ENCODE assay signal across 8 cellular contexts in the genomic region with DNA sequence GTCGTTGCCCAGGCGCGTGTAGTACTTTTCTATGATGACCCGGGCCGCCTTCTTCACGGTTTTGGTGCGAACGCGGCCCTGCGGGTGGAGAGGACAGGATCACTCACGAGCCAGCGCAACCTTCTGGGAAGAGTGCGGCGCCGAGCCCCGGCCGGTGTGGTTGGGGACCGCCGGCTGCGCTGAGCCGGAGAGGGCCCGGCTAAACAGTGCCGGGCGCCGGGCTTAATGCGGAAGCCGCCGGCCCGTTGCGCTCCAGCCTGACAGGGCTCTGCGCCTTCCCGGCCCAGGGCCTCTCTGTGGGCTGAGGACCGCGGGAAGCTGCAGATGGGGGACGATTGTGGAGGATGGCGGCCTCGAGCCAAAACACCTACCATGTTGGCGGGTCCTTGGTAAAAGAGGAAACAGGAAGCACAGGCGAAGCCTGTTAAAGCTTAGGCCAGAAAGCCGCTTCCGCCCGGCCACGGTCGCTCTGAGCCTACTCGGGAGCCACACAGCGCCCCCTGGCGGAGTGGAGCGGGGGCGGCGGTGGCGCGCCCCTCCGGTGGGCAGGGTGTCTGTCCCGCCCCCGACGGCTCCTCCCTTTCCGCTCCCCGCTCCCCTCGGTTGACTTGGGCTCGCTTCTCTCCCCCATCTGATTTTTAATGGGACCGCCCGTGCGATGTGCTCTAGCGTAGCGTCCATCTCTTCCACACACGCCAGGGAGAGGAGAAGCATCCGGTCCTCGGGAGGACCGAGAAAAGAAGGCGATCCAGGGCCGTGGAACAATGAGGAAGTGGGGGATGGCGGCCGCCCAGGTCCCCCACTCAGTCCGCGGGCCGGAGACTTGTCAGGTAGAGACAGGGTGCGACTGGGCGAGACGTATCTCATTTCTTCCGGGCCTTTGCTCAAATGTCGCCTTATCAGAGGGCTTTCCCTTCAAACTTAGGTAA. TPM values are rescaled to one million over a fixed set of nuclear protein-coding genes. Genes with fewer than 3 reads are reported as not detected.
A peak's percentile ranks its signal among the peaks of the same experiment; 100 is the strongest.
DNase-seq lines count a peak whose midpoint lies in the region; ATAC-seq and TF ChIP-seq lines count a peak whose summit lies in the region.

RPS17 (minus strand) TSS at position 403 of the 929 bp plus-strand sequence; CDS start at position 374, 29 bp downstream.

- TF ChIP-seq CTCF in Caco-2 (IDR thresholded peaks at IDR 0.05; ENCODE audit: insufficient read depth in 1 of 2, low read depth in 1 of 2, low read length in 1 of 2, severe bottlenecking in 1 of 2, unreplicated experiment in 1 of 2) (peak; percentile 93 to 95), fibroblast of lung (conservative IDR thresholded peaks at IDR 0.05 in 1 of 2, IDR thresholded peaks at IDR 0.05 in 1 of 2; ENCODE audit: low read depth in 1 of 2, low read length in 2 of 2) (peak; percentile 86 to 96), neural cell (IDR thresholded peaks at IDR 0.05; ENCODE audit: poor library complexity, severe bottlenecking) (peak; percentile 99)

- peaks cover 62% of the 10 kb centered on the region for H3K36me3 Mint-ChIP-seq in Caco-2 (ENCODE audit: insufficient read depth, unreplicated experiment)

- H3F3A ChIP-seq in neural cell (ENCODE audit: insufficient read depth, low read length, poor library complexity, severe bottlenecking): no peaks in the 10 kb centered on the region

- H3K27ac Mint-ChIP-seq in Caco-2 (ENCODE audit: unreplicated experiment): peak within 1 kb of the TSS; percentile 88

- CTCF ChIA-PET in Caco-2 (lab: Charles Lee): interaction anchor here (0.9 to 1.7 kb wide), 5 partner anchors 10 to 471 kb away, joined by 3 to 15 read pairs (median 4); partner anchors contain the start of gene C15orf40

- H3K4me3 Mint-ChIP-seq in Caco-2 (ENCODE audit: unreplicated experiment): peak within 1 kb of the TSS; percentile 81

- H3K27me3 Mint-ChIP-seq in Caco-2 (ENCODE audit: insufficient read depth, unreplicated experiment): no peaks in the 10 kb centered on the region

- peaks cover 36% of the 10 kb centered on the region for H3K79me2 ChIP-seq in fibroblast of lung (ENCODE audit: control insufficient read depth, insufficient read depth, low read length)
- peaks cover 15% of the 10 kb centered on the region for H3K79me2 ChIP-seq in neural cell (replicated peaks; ENCODE audit: insufficient read depth, low read length)

- H3K4me1 ChIP-seq in Caco-2 (peaks cover 12% of the 10 kb centered on the region), fibroblast of lung (ENCODE audit: control insufficient read depth, extremely low read depth, insufficient read depth, low read length) (peaks cover 10% of the 10 kb centered on the region), subcutaneous abdominal adipose tissue (ENCODE audit: control insufficient read depth in 5 of 5, insufficient read depth in 5 of 5, low read length in 5 of 5) (peaks cover 1 to 37% (median 27%) of the 10 kb centered on the region in 5 donors)

- peaks cover 10% of the 10 kb centered on the region for H3K4me1 Mint-ChIP-seq in Caco-2 (ENCODE audit: low read depth, unreplicated experiment)

- H3K27ac ChIP-seq in fibroblast of lung (ENCODE audit: insufficient read depth, low read length) (peak within 1 kb of the TSS; percentile 90), neural cell (ENCODE audit: low read length) (peak within 1 kb of the TSS; percentile 87), subcutaneous abdominal adipose tissue (ENCODE audit: low read depth, low read length) (peak within 1 kb of the TSS; percentile 77)

- H3K9me3 ChIP-seq in Caco-2: no peaks in the 10 kb centered on the region
- no peaks in the 10 kb centered on the region for H3K9me3 ChIP-seq in fibroblast of lung (ENCODE audit: control insufficient read depth, insufficient read depth, low read depth, low read length)
- no peaks in the 10 kb centered on the region for H3K9me3 ChIP-seq in neural cell (ENCODE audit: low read length)
- no peaks in the 10 kb centered on the region for H3K9me3 ChIP-seq in subcutaneous abdominal adipose tissue (ENCODE audit: control insufficient read depth in 5 of 5, low read length in 5 of 5)

- DNase-seq in Caco-2 (peak; percentile 93 to 97), activated T-cell treated with anti-CD3 and anti-CD28 coated beads for 24 hours (ENCODE audit: low read depth) (peak; percentile 98), fibroblast of lung (ENCODE audit: low read depth in 2 of 2) (peak; percentile 93 to 96), NCI-H774 (lab: John Stamatoyannopoulos, UW) (no peak)
- DNase-seq in Jurkat, Clone E6-1 (ENCODE audit: low read depth, low spot score): peak; percentile 95

- intact Hi-C loops in Caco-2 (cut with micrococcal nuclease; ENCODE audit: unreplicated experiment): loop anchor here (1.0 to 2.0 kb wide), 2 partner anchors 26 to 460 kb away; no protein-coding TSS in a partner anchor

- H3K9ac ChIP-seq in fibroblast of lung (ENCODE audit: insufficient read depth, low read length) (peak within 1 kb of the TSS; percentile 90), neural cell (ENCODE audit: low read length) (peak within 1 kb of the TSS; percentile 88), subcutaneous abdominal adipose tissue (ENCODE audit: low read length in 5 of 5) (peak within 1 kb of the TSS; percentile 91 to 99 (median 94))

- H3K27me3 ChIP-seq in Caco-2 (replicated peaks; ENCODE audit: control insufficient read depth, insufficient read depth, low read length) (no peaks in the 10 kb centered on the region), fibroblast of lung (ENCODE audit: control insufficient read depth, insufficient read depth, low read length) (no peaks in the 10 kb centered on the region), neural cell (ENCODE audit: insufficient read depth, low read depth, low read length) (no peaks in the 10 kb centered on the region), subcutaneous abdominal adipose tissue (ENCODE audit: control insufficient read depth in 5 of 5, insufficient read depth in 4 of 5, low read length in 5 of 5) (no peaks in the 10 kb centered on the region)

- BruUV-seq in Caco-2 (replicated peaks; lab: Mats Ljungman, UMichigan): no TSS peak

- H3K4me2 ChIP-seq in fibroblast of lung (ENCODE audit: extremely low read depth, insufficient read depth, low read length) (peak within 1 kb of the TSS; percentile 85), neural cell (ENCODE audit: low read length) (peak within 1 kb of the TSS; percentile 81)

- no peaks in the 10 kb centered on the region for H3K9me3 Mint-ChIP-seq in Caco-2 (ENCODE audit: unreplicated experiment)

- H3K36me3 ChIP-seq in Caco-2 (ENCODE audit: control insufficient read depth, insufficient read depth, low read length) (peaks cover 11% of the 10 kb centered on the region), fibroblast of lung (ENCODE audit: control insufficient read depth, insufficient read depth, low read length) (peaks cover 19% of the 10 kb centered on the region), neural cell (ENCODE audit: insufficient read depth, low read length) (no peaks in the 10 kb centered on the region), subcutaneous abdominal adipose tissue (ENCODE audit: control insufficient read depth in 5 of 5, insufficient read depth in 5 of 5, low read length in 5 of 5) (peaks cover 19 to 34% (median 31%) of the 10 kb centered on the region in 5 donors)

- TF ChIP-seq RAD21 in neural cell (conservative IDR thresholded peaks at IDR 0.05): peak; percentile 73

- ATAC-seq in GM21529 (IDR thresholded peaks at IDR 0.05; ENCODE audit: unreplicated experiment): peak; percentile 93

- H4K20me1 ChIP-seq in fibroblast of lung (ENCODE audit: control insufficient read depth, extremely low read depth, insufficient read depth, low read length): no peaks in the 10 kb centered on the region
- H4K20me1 ChIP-seq in neural cell (ENCODE audit: insufficient read depth): no peaks in the 10 kb centered on the region

- TF ChIP-seq EP300 in neural cell (conservative IDR thresholded peaks at IDR 0.05; ENCODE audit: poor library complexity, severe bottlenecking): peak; percentile 70

- H3K9me2 ChIP-seq in neural cell (ENCODE audit: insufficient read depth, low read length): no peaks in the 10 kb centered on the region

- H3K4me3 ChIP-seq in Caco-2 (ENCODE audit: low read depth, low read length) (peak within 1 kb of the TSS; percentile 79), fibroblast of lung (replicated peaks in 1 of 4; ENCODE audit: control extremely low read depth in 1 of 4, insufficient read depth in 1 of 4, low read depth in 3 of 4, low read length in 4 of 4) (peak within 1 kb of the TSS; percentile 65 to 99 (median 82)), neural cell (ENCODE audit: low read length) (peak within 1 kb of the TSS; percentile 96), subcutaneous abdominal adipose tissue (ENCODE audit: low read depth in 1 of 5, low read length in 5 of 5) (peak within 1 kb of the TSS; percentile 94 to 98 (median 95))
- peak within 1 kb of the TSS; percentile 99 for H3K4me3 ChIP-seq in Jurkat, Clone E6-1 (ENCODE audit: low read length)

- peak within 1 kb of the TSS; percentile 43 for H2AFZ ChIP-seq in fibroblast of lung (ENCODE audit: low read length)
- H2AFZ ChIP-seq in neural cell (ENCODE audit: low read depth, low read length): peak within 1 kb of the TSS; percentile 87

- POLR2A ChIA-PET in Caco-2 (lab: Charles Lee): interaction anchor here (0.5 to 2.1 kb wide), 5 partner anchors 9 to 210 kb away, joined by 3 to 13 read pairs (median 5); no protein-coding TSS in a partner anchor

RNA-seq across cellular contexts. Expression of gene RPS17, which starts in this region (rescaled TPM):
- total RNA-seq in Caco-2 (2022) (1,992 and 2,047 TPM in 2 replicates), fibroblast of lung (2,605 and 2,665 TPM in 2 replicates)
- polyA plus RNA-seq in Jurkat, Clone E6-1 (2012; ENCODE audit: insufficient read depth, insufficient read length): 4,190 TPM
- polyA plus RNA-seq in fibroblast of lung (3,265 and 4,073 TPM in 2 replicates), neural cell (2,425 and 2,561 TPM in 2 replicates)
- 2,950 and 3,398 TPM in 2 replicates for polyA plus RNA-seq in fibroblast of lung (2012)
- polyA minus RNA-seq in fibroblast of lung (ENCODE audit: low replicate concordance) (125 and 127 TPM in 2 replicates), neural cell (689 and 810 TPM in 2 replicates)
